In the genomic region with DNA sequence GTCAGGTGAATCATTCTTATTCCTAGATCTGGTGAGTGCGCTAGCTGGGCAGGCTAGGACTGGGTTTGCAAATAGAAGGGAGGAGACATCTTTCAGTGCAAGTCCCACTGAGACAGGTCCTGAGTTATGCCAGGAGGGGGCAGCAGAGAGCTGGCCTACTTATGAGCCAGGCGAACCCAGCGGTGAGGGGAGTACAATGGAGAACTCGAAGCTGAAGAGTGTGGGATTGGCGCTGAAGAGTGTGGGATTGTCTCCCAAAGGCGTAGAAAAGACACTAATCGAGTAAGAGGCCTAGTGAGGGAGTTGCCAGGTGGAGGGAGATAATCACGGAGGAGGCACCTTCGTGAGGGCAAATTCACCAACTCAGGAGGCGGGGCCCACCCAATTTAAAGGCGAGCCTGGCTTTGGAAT, we compare ENCODE assay signal across 7 cellular contexts.
DNase-seq lines count a peak whose midpoint lies in the region; ATAC-seq and TF ChIP-seq lines count a peak whose summit lies in the region.

No MANE protein-coding gene starts in this region.

- RAD21 ChIA-PET in HCT116 (lab: Charles Lee; ENCODE audit: low non-redundant PET in 1 of 2, low total read pairs in 2 of 2, uncharacterized antibody in 2 of 2, unreplicated experiment in 2 of 2) = no interaction called here

- H3K27me3 ChIP-seq in HCT116 (ENCODE audit: insufficient read depth, low read length) (no peaks in the 10 kb centered on the region), MM.1S (replicated peaks; ENCODE audit: insufficient read depth, low read length) (no peaks in the 10 kb centered on the region), smooth muscle cell (ENCODE audit: low read depth) (no peaks in the 10 kb centered on the region)

- H3K4me1 ChIP-seq in HCT116 (ENCODE audit: control insufficient read depth in 1 of 2, insufficient read depth in 2 of 2, low read length in 2 of 2) (no peaks in the 10 kb centered on the region), MM.1S (ENCODE audit: low read length) (no peaks in the 10 kb centered on the region), smooth muscle cell (ENCODE audit: low read depth) (no peaks in the 10 kb centered on the region)

- BruUV-seq in HCT116 (replicated peaks; lab: Mats Ljungman, UMichigan) = no TSS peak

- intact Hi-C loops in HCT116 (cut with micrococcal nuclease) = loop anchor here (5.0 kb wide), 2 partner anchors 85 to 605 kb away; no protein-coding TSS in a partner anchor

- POLR2A ChIA-PET in HCT116 (lab: Charles Lee) (no interaction called here), T-cell (lab: Charles Lee) (no interaction called here)

- H3F3A ChIP-seq in MM.1S (ENCODE audit: insufficient read depth, low read length) = no peaks in the 10 kb centered on the region
- H3F3A ChIP-seq in smooth muscle cell (ENCODE audit: low read depth) = no peaks in the 10 kb centered on the region

- H3K36me3 ChIP-seq in HCT116 (ENCODE audit: control insufficient read depth in 1 of 2, insufficient read depth in 2 of 2, low read length in 2 of 2) (no peaks in the 10 kb centered on the region), MM.1S (replicated peaks; ENCODE audit: insufficient read depth, low read length) (no peaks in the 10 kb centered on the region), smooth muscle cell (ENCODE audit: low read depth) (no peaks in the 10 kb centered on the region)

- peak; percentile 24 for DNase-seq in HCT116 (ENCODE audit: low read depth, low spot score)
- DNase-seq in MM.1S = peak; percentile 76
- DNase-seq in T-cell = peak in 32 of 34 experiments; percentile 2 to 55 (median 32)
- DNase-seq in anterior cingulate cortex (lab: John Stamatoyannopoulos, UW) = peak in 56 of 58 donors; percentile 1 to 76 (median 32)
- peak in 50 of 51 donors; percentile 0 to 73 (median 32) for DNase-seq in hypothalamus (lab: John Stamatoyannopoulos, UW)
- peak; percentile 6 for DNase-seq in smooth muscle cell (lab: John Stamatoyannopoulos, UW; ENCODE audit: unreplicated experiment)

- CTCF ChIA-PET in HCT116 (lab: Charles Lee) = interaction anchor here (0.7 to 1.2 kb wide), 4 partner anchors 11 to 608 kb away, joined by 3 to 5 read pairs (median 4); no protein-coding TSS in a partner anchor
- CTCF ChIA-PET in T-cell (lab: Charles Lee) = interaction anchor here (0.6 to 1.1 kb wide), 2 partner anchors 85 to 183 kb away, joined by 4 read pairs; no protein-coding TSS in a partner anchor

- peaks cover 0 to 14% of the 10 kb centered on the region in 2 donors for H3K27me3 Mint-ChIP-seq in T-cell

- no peaks in the 10 kb centered on the region for H4K20me1 ChIP-seq in HCT116 (ENCODE audit: insufficient read depth)
- no peaks in the 10 kb centered on the region for H4K20me1 ChIP-seq in MM.1S (ENCODE audit: insufficient read depth, low read length)
- no peaks in the 10 kb centered on the region for H4K20me1 ChIP-seq in smooth muscle cell (ENCODE audit: low read depth)

- H3K9me3 Mint-ChIP-seq in T-cell = no peaks in the 10 kb centered on the region

- no peaks in the 10 kb centered on the region for H3K79me2 ChIP-seq in HCT116 (ENCODE audit: insufficient read depth, low read length)
- no peaks in the 10 kb centered on the region for H3K79me2 ChIP-seq in MM.1S (ENCODE audit: low read length)
- no peaks in the 10 kb centered on the region for H3K79me2 ChIP-seq in smooth muscle cell (ENCODE audit: low read depth)

- peak; percentile 94 for ATAC-seq in HCT116
- ATAC-seq in T-cell (replicated peaks in 1 of 4) = peak in 2 of 4 experiments; percentile 41 to 44

- H3K27ac Mint-ChIP-seq in T-cell = no peak overlapping the region

- H3K4me3 ChIP-seq in GM12875 (ENCODE audit: low read depth, low read length) (no peak overlapping the region), HCT116 (replicated peaks in 1 of 2; ENCODE audit: low read depth in 1 of 2, low read length in 2 of 2) (no peak overlapping the region), MM.1S (ENCODE audit: low read length) (no peak overlapping the region), smooth muscle cell (no peak overlapping the region)

- TF ChIP-seq RAD21 in HCT116 (IDR thresholded peaks at IDR 0.05; ENCODE audit: low read depth) = peak; percentile 45

- no peak for TF ChIP-seq POLR2A in HCT116 (IDR thresholded peaks at IDR 0.05; ENCODE audit: borderline replicate concordance, extremely low read depth, insufficient read depth, insufficient read length)

- H3K36me3 Mint-ChIP-seq in T-cell = no peaks in the 10 kb centered on the region

- peak; percentile 91 for TF ChIP-seq CTCF in GM12875 (IDR thresholded peaks at IDR 0.05; ENCODE audit: borderline replicate concordance, insufficient read depth, low read depth, low read length)
- TF ChIP-seq CTCF in HCT116 (IDR thresholded peaks at IDR 0.05 in 2 of 3, conservative IDR thresholded peaks at IDR 0.05 in 1 of 3; ENCODE audit: borderline replicate concordance in 1 of 3, insufficient read depth in 1 of 3, low read depth in 2 of 3, low read length in 2 of 3) = peak; percentile 15 to 72 (median 66); a peak in 4 of 6 replicates
- peak; percentile 88 for TF ChIP-seq CTCF in MM.1S (IDR thresholded peaks at IDR 0.05; ENCODE audit: low read length)
- TF ChIP-seq CTCF in smooth muscle cell (IDR thresholded peaks at IDR 0.05; ENCODE audit: borderline replicate concordance, insufficient read depth, poor library complexity, severe bottlenecking) = peak; percentile 67

- 40% methylated on average over 11 of the region's 11 CpGs for WGBS in smooth muscle cell (ENCODE audit: low lambda C conversion rate)

- H3K9ac ChIP-seq in HCT116 (ENCODE audit: low read length) = no peak overlapping the region
- H3K9ac ChIP-seq in MM.1S (ENCODE audit: low read length) = no peak overlapping the region
- no peak overlapping the region for H3K9ac ChIP-seq in smooth muscle cell (ENCODE audit: low read depth)

- H3K9me3 ChIP-seq in HCT116 (ENCODE audit: control insufficient read depth in 1 of 2, insufficient read depth in 1 of 2, low read depth in 1 of 2, low read length in 2 of 2) (no peaks in the 10 kb centered on the region), MM.1S (replicated peaks; ENCODE audit: insufficient read depth, low read length) (no peaks in the 10 kb centered on the region), smooth muscle cell (replicated peaks; ENCODE audit: low read depth) (no peaks in the 10 kb centered on the region)

- H3K27ac ChIP-seq in HCT116 (ENCODE audit: low read depth, low read length) = no peak overlapping the region
- no peak overlapping the region for H3K27ac ChIP-seq in MM.1S (ENCODE audit: low read length)
- no peak overlapping the region for H3K27ac ChIP-seq in smooth muscle cell (ENCODE audit: low read depth)

- H3K4me2 ChIP-seq in HCT116 (ENCODE audit: low read length) (no peak overlapping the region), MM.1S (ENCODE audit: low read depth, low read length) (peak overlapping the region; percentile 39; the same call in 1 of the 2 replicates), smooth muscle cell (no peak overlapping the region)

- H2AFZ ChIP-seq in HCT116 (ENCODE audit: low read depth, low read length, poor library complexity, severe bottlenecking) = no peak overlapping the region
- peak overlapping the region; percentile 47 for H2AFZ ChIP-seq in MM.1S (ENCODE audit: low read length)
- H2AFZ ChIP-seq in smooth muscle cell (ENCODE audit: low read depth) = no peak overlapping the region

- no peak overlapping the region for H3K4me3 Mint-ChIP-seq in T-cell

- peaks cover 4 to 6% (median 4%) of the 10 kb centered on the region in 3 donors for H3K4me1 Mint-ChIP-seq in T-cell

- H3K9me2 ChIP-seq in HCT116 (ENCODE audit: insufficient read depth) (no peaks in the 10 kb centered on the region), MM.1S (replicated peaks; ENCODE audit: insufficient read depth, low read length) (no peaks in the 10 kb centered on the region)

TF ChIP-seq in HCT116, 20 proteins besides CTCF, POLR2A, EP300 and RAD21:
- TF ChIP-seq SP1 (IDR thresholded peaks at IDR 0.05; ENCODE audit: low read depth) (no peak), ZFX (IDR thresholded peaks at IDR 0.05) (no peak), TCF7L2 (IDR thresholded peaks at IDR 0.05; ENCODE audit: borderline replicate concordance, extremely low read depth, insufficient read depth, insufficient read length) (no peak), FOSL1 (IDR thresholded peaks at IDR 0.05; ENCODE audit: low read depth) (no peak), ZNF274 (IDR thresholded peaks at IDR 0.05; ENCODE audit: low read depth, low read length) (no peak), JUND (IDR thresholded peaks at IDR 0.05) (no peak), SRF (IDR thresholded peaks at IDR 0.05; ENCODE audit: low read depth) (no peak), YY1 (IDR thresholded peaks at IDR 0.05; ENCODE audit: extremely low read depth, insufficient replicate concordance, low read depth, low read length) (no peak), EZH2phosphoT487 (IDR thresholded peaks at IDR 0.05; ENCODE audit: borderline replicate concordance) (no peak), EZH2 (IDR thresholded peaks at IDR 0.05) (no peak)
- TF ChIP-seq, protein P1, sequence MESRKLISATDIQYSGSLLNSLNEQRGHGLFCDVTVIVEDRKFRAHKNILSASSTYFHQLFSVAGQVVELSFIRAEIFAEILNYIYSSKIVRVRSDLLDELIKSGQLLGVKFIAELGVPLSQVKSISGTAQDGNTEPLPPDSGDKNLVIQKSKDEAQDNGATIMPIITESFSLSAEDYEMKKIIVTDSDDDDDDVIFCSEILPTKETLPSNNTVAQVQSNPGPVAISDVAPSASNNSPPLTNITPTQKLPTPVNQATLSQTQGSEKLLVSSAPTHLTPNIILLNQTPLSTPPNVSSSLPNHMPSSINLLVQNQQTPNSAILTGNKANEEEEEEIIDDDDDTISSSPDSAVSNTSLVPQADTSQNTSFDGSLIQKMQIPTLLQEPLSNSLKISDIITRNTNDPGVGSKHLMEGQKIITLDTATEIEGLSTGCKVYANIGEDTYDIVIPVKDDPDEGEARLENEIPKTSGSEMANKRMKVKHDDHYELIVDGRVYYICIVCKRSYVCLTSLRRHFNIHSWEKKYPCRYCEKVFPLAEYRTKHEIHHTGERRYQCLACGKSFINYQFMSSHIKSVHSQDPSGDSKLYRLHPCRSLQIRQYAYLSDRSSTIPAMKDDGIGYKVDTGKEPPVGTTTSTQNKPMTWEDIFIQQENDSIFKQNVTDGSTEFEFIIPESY (IDR thresholded peaks at IDR 0.05; ENCODE audit: extremely low read depth, insufficient replicate concordance, low read length) = no peak

Comparison
In these comparisons a context has a peak if more than half of its experiments do, and no peak if none do; other contexts are left out.
1. DNase-seq: peak in every context shown above with its lines; median percentile 76 in MM.1S; 32 in T-cell; 32 in anterior cingulate cortex; 32 in hypothalamus; 24 in HCT116; 6 in smooth muscle cell.